8 cellular contexts compared by ENCODE assay signal in genomic region chrX:41084044-41084359, GRCh38. TPM values are rescaled to one million over a fixed set of nuclear protein-coding genes. Genes with fewer than 3 reads are reported as not detected.
DNase-seq lines count a peak whose midpoint lies in the region; ATAC-seq and TF ChIP-seq lines count a peak whose summit lies in the region.

No MANE protein-coding gene starts in this region.

- H3K36me3 ChIP-seq in lung (ENCODE audit: control insufficient read depth in 2 of 2, insufficient read depth in 2 of 2, low read length in 2 of 2), result no peaks in the 10 kb centered on the region

- intact Hi-C loops in Calu3 (cut with micrococcal nuclease; ENCODE audit: unreplicated experiment), result loop anchor here (5.0 kb wide), 2 partner anchors 57 to 72 kb away; no protein-coding TSS in a partner anchor

- H3K4me1 Mint-ChIP-seq in Calu3 (ENCODE audit: low read depth, unreplicated experiment), result peaks cover 12% of the 10 kb centered on the region

- no peaks in the 10 kb centered on the region for H3K9me3 ChIP-seq in lung (ENCODE audit: control insufficient read depth in 2 of 2, insufficient read depth in 1 of 2, low read length in 1 of 2)

- no peaks in the 10 kb centered on the region for H3K27me3 Mint-ChIP-seq in Calu3 (ENCODE audit: unreplicated experiment)

- no peaks in the 10 kb centered on the region for H3K9me3 Mint-ChIP-seq in Calu3 (ENCODE audit: low read depth, unreplicated experiment)

- peak overlapping the region; percentile 98 to 100 for H3K27ac ChIP-seq in lung (ENCODE audit: low read depth in 1 of 2, low read length in 1 of 2)

- ATAC-seq in HG03060 (IDR thresholded peaks at IDR 0.05; ENCODE audit: low read depth, unreplicated experiment) (peak; percentile 2), lung (ENCODE audit: insufficient read depth, low FRiP score) (no peak)

- CTCF ChIA-PET in Calu3 (lab: Charles Lee), result no interaction called here

- in situ Hi-C loops in astrocyte of the spinal cord (cut with HindIII; ENCODE audit: low sequenced_read_pairs), result no loop called here

- H3K36me3 Mint-ChIP-seq in Calu3 (ENCODE audit: insufficient read depth, unreplicated experiment), result peaks cover 53% of the 10 kb centered on the region

- TSS peak; percentile 99 for BruUV-seq in Calu3 (replicated peaks; lab: Mats Ljungman, UMichigan)

- H3K27ac Mint-ChIP-seq in Calu3 (ENCODE audit: unreplicated experiment), result peak overlapping the region; percentile 98

- DNase-seq in Calu3 (no peak), astrocyte of the spinal cord (ENCODE audit: low read depth, low spot score) (no peak), lung (ENCODE audit: low spot score) (no peak), foreskin melanocyte (no peak), Kasumi-1 (lab: John Stamatoyannopoulos, UW) (no peak), T1000 (lab: John Stamatoyannopoulos, UW) (no peak)
- DNase-seq in activated CD4-positive, alpha-beta T cell treated with anti-CD3 and anti-CD28 coated beads for 48 hours, result no peak

- no peaks in the 10 kb centered on the region for H3K27me3 ChIP-seq in lung (ENCODE audit: control insufficient read depth, insufficient read depth)

- H3K4me3 Mint-ChIP-seq in Calu3 (ENCODE audit: low read depth, unreplicated experiment), result peak overlapping the region; percentile 89

- peak overlapping the region; percentile 95 for H3K4me3 ChIP-seq in astrocyte of the spinal cord (ENCODE audit: low read depth, low read length)
- H3K4me3 ChIP-seq in lung, result peak overlapping the region; percentile 53

- no peaks in the 10 kb centered on the region for H3K4me1 ChIP-seq in lung (ENCODE audit: control insufficient read depth in 2 of 2, insufficient read depth in 2 of 2, low read length in 2 of 2)

- WGBS in lung, 2 donors, result 0 to 2% methylated on average over 7 of the region's 7 CpGs

- no peak for TF ChIP-seq CTCF in Calu3 (IDR thresholded peaks at IDR 0.05; ENCODE audit: unreplicated experiment)
- no peak for TF ChIP-seq CTCF in astrocyte of the spinal cord (IDR thresholded peaks at IDR 0.05; ENCODE audit: low read depth, low read length)
- TF ChIP-seq CTCF in lung (IDR thresholded peaks at IDR 0.05; ENCODE audit: control extremely low read depth, extremely low read depth), result no peak

RNA-seq across cellular contexts. Expression of gene USP9X, which starts 1.2 kb away (rescaled TPM):
- total RNA-seq in Calu3 (2022) (87.5 and 89.2 TPM in 2 replicates), lung (100 to 1,000 TPM in 1 of 2 donors, 10 to 100 TPM in 1; 66.9 to 187 TPM)
- polyA plus RNA-seq in lung, result 10 to 100 TPM in 1 of 2 donors, 1 to 10 TPM in 1; 8.5 to 19.0 TPM
